In the genomic region with DNA sequence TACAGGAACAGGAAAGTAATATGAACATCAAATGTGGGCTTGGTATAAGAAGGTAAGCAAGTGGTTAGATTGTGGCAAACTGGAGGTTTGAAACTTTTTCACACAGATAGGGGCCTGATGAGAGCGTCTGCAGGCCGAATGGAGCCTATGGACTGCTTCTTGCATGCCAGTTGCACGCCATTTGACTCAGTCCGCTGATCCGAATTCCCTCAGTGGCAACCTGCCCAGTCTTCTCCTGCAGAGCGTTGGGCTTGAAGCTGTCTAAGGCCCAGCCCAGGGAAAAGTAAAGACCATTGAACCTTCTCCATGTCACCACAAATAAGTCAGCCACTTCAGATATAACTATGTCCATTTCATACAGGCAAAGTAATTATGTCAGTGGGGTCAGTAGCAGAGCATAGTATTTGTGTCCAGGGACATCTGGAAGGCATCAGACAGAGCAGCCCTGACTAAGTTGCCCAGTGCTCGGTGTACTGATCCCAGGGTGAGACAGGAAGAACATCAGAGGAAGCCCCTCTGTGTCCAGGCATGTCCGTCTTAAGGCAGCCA, we compare ENCODE assay signal across 10 cellular contexts. TPM values are rescaled to one million over a fixed set of nuclear protein-coding genes. Genes with fewer than 3 reads are reported as not detected.
DNase-seq lines count a peak whose midpoint lies in the region; ATAC-seq lines count a peak whose summit lies in the region.
"Had no signal": no experiment of that assay in that cellular context is flagged by ENCODE, and none has a peak within 500 bp of the region (broad histone marks: within the 10 kb centered on the region; RNA-seq: fewer than 3 reads in every experiment).

No MANE protein-coding gene starts in this region.

- H3K18ac ChIP-seq in mesenchymal stem cell (ENCODE audit: low read depth in 1 of 2, low read length in 2 of 2) = peak overlapping the region; percentile 52 to 85

- ATAC-seq in HG03521 (IDR thresholded peaks at IDR 0.05; ENCODE audit: unreplicated experiment) = no peak

- H3K36me3 ChIP-seq in mesenchymal stem cell (ENCODE audit: control insufficient read depth in 1 of 2, insufficient read depth in 2 of 2, low read depth in 1 of 2, low read length in 2 of 2) (peaks cover 30 to 82% of the 10 kb centered on the region in 2 experiments), urinary bladder (ENCODE audit: insufficient read depth) (peaks cover 3% of the 10 kb centered on the region)

- H3K4me2 ChIP-seq in mesenchymal stem cell (ENCODE audit: low read length, poor library complexity, severe bottlenecking) = no peak overlapping the region

- H3K4me3 ChIP-seq in mesenchymal stem cell (ENCODE audit: insufficient read depth in 1 of 2, low read depth in 1 of 2, low read length in 2 of 2) (no peak overlapping the region), urinary bladder (ENCODE audit: low read depth, low read length) (no peak overlapping the region)

- H2AK5ac ChIP-seq in mesenchymal stem cell (ENCODE audit: low read length, severe bottlenecking) = no peak overlapping the region

- no peak overlapping the region for H2BK5ac ChIP-seq in mesenchymal stem cell (ENCODE audit: low read depth, low read length, poor library complexity, severe bottlenecking)

- no peak overlapping the region for H2BK120ac ChIP-seq in mesenchymal stem cell (ENCODE audit: low read depth, low read length)

- peak overlapping the region; percentile 13 to 43 for H3K4ac ChIP-seq in mesenchymal stem cell (ENCODE audit: low read depth in 1 of 2, low read length in 2 of 2)

- WGBS in mesenchymal stem cell = 72% methylated on average over 8 of the region's 8 CpGs
- 58% methylated on average over 8 of the region's 8 CpGs for WGBS in urinary bladder

- H2BK15ac ChIP-seq in mesenchymal stem cell (ENCODE audit: low read depth, poor library complexity, severe bottlenecking) = no peak overlapping the region

- H2AFZ ChIP-seq in mesenchymal stem cell (ENCODE audit: low read depth, low read length) = no peak overlapping the region

- H3K23ac ChIP-seq in mesenchymal stem cell (ENCODE audit: low read length in 2 of 2) = no peak overlapping the region

- no peaks in the 10 kb centered on the region for H3K9me3 ChIP-seq in mesenchymal stem cell (ENCODE audit: control insufficient read depth, low read length)

- H2BK12ac ChIP-seq in mesenchymal stem cell (ENCODE audit: low read length in 2 of 2) = peak overlapping the region; percentile 2 to 52

- H3K9ac ChIP-seq in mesenchymal stem cell (ENCODE audit: low read length) = peak overlapping the region; percentile 92

- peaks cover 40% of the 10 kb centered on the region for H3K79me1 ChIP-seq in mesenchymal stem cell (replicated peaks; ENCODE audit: low read length, poor library complexity, severe bottlenecking)

- peak; percentile 40 for DNase-seq in stimulated activated CD4-positive, alpha-beta T cell treated with anti-CD3 and anti-CD28 coated beads, Interleukin-1b, Interleukin-23, amount 100 ng/mL, for 48 hours
- no peak for DNase-seq in stimulated activated CD4-positive, alpha-beta T cell treated with anti-CD3 and anti-CD28 coated beads, Interleukin-2, amount 100 ng/mL, for 48 hours
- DNase-seq in mesenchymal stem cell (peak; percentile 70), COLO668 (lab: John Stamatoyannopoulos, UW; ENCODE audit: unreplicated experiment) (no peak), NCI-H146 treated with DMSO at 0.1 percent for 48 hours (lab: John Stamatoyannopoulos, UW; ENCODE audit: unreplicated experiment) (no peak)
- DNase-seq: DMS79 treated with DMSO at 0.1 percent for 48 hours; NK-92 treated with Interleukin-12 subunit alpha and Interleukin-12 subunit beta, amount 100 ng/mL, for 24 hours had no signal

- peaks cover 17% of the 10 kb centered on the region for H3K4me1 ChIP-seq in mesenchymal stem cell (ENCODE audit: control insufficient read depth, insufficient read depth, low read depth, low read length)
- H3K4me1 ChIP-seq in urinary bladder (ENCODE audit: insufficient read depth) = peaks cover 2% of the 10 kb centered on the region

- H3K14ac ChIP-seq in mesenchymal stem cell (ENCODE audit: low read length in 2 of 2) = peak overlapping the region in 1 of 2 experiments; percentile 72

- peak overlapping the region; percentile 26 for H3K27ac ChIP-seq in angular gyrus (ENCODE audit: low read depth, low read length)
- H3K27ac ChIP-seq in mesenchymal stem cell (ENCODE audit: low read length, poor library complexity, severe bottlenecking) = no peak overlapping the region
- H3K27ac ChIP-seq in urinary bladder (ENCODE audit: low read depth) = peak overlapping the region; percentile 3

- H4K8ac ChIP-seq in mesenchymal stem cell (ENCODE audit: low read length) = peak overlapping the region; percentile 69

- peak overlapping the region; percentile 29 for H4K91ac ChIP-seq in mesenchymal stem cell (ENCODE audit: low read length)

- no peaks in the 10 kb centered on the region for H3K27me3 ChIP-seq in mesenchymal stem cell (ENCODE audit: control insufficient read depth in 1 of 2, insufficient read depth in 1 of 2, low read length in 2 of 2)

RNA-seq across cellular contexts. Expression of a gene that starts 45.9 kb away (rescaled TPM):
- polyA plus RNA-seq in mesenchymal stem cell (2013, experiment 1 of 2) = 42.0 TPM
- polyA plus RNA-seq in mesenchymal stem cell (2013, experiment 2 of 2) = 39.5 TPM
- 124 TPM for total RNA-seq in urinary bladder
- polyA plus RNA-seq in urinary bladder = 42.4 TPM

Comparison
In these comparisons a context has a peak if more than half of its experiments do, and no peak if none do; other contexts are left out.
1. DNase-seq: peak in stimulated activated CD4-positive, alpha-beta T cell treated with anti-CD3 and anti-CD28 coated beads, Interleukin-1b, Interleukin-23, amount 100 ng/mL, for 48 hours (single experiment) and mesenchymal stem cell (single experiment); none in stimulated activated CD4-positive, alpha-beta T cell treated with anti-CD3 and anti-CD28 coated beads, Interleukin-2, amount 100 ng/mL, for 48 hours (0 of 2), COLO668 (single experiment) and NCI-H146 treated with DMSO at 0.1 percent for 48 hours (single experiment).